In genomic region chr17:4833941-4834501, GRCh38 we compare ENCODE assay signal across 8 cellular contexts. TPM values are rescaled to one million over a fixed set of nuclear protein-coding genes. Genes with fewer than 3 reads are reported as not detected.
DNase-seq lines count a peak whose midpoint lies in the region; FAIRE-seq and TF ChIP-seq lines count a peak whose summit lies in the region.

No MANE protein-coding gene starts in this region.

- in situ Hi-C loops in SK-MEL-5 (cut with HindIII; ENCODE audit: low pct_unique_long_range_greater_than_20kb, low sequenced_read_pairs), result no loop called here

- TF ChIP-seq CTCF in vagina (IDR thresholded peaks at IDR 0.05) (no peak), GM10266 (IDR thresholded peaks at IDR 0.05; ENCODE audit: control insufficient read depth, insufficient read depth, low read depth, missing control alignments) (no peak)

- no peaks in the 10 kb centered on the region for H3K27me3 ChIP-seq in ACC112 (ENCODE audit: insufficient read depth, low read length)
- no peaks in the 10 kb centered on the region for H3K27me3 ChIP-seq in endocrine pancreas (ENCODE audit: control insufficient read depth, insufficient read depth, low read length)
- H3K27me3 ChIP-seq in mucosa of rectum (ENCODE audit: control insufficient read depth in 2 of 2, insufficient read depth in 2 of 2, low read length in 2 of 2), result no peaks in the 10 kb centered on the region
- H3K27me3 ChIP-seq in vagina, result no peaks in the 10 kb centered on the region

- H3K27ac ChIP-seq in ACC112 (ENCODE audit: low read depth, low read length), result no peak overlapping the region
- peak overlapping the region; percentile 97 for H3K27ac ChIP-seq in mucosa of rectum (ENCODE audit: low read depth in 2 of 2, low read length in 2 of 2)
- peak overlapping the region; percentile 100 for H3K27ac ChIP-seq in vagina

- H3K9me3 ChIP-seq in endocrine pancreas (ENCODE audit: control insufficient read depth, low read length) (no peaks in the 10 kb centered on the region), mucosa of rectum (ENCODE audit: control insufficient read depth in 2 of 2, low read length in 2 of 2) (no peaks in the 10 kb centered on the region), vagina (no peaks in the 10 kb centered on the region)

- TF ChIP-seq POLR2A in GM12891 (IDR thresholded peaks at IDR 0.05; ENCODE audit: low read depth, low read length) (no peak), vagina (IDR thresholded peaks at IDR 0.05) (no peak)

- H3K9ac ChIP-seq in endocrine pancreas (ENCODE audit: control insufficient read depth, insufficient read depth, low read length) (peak overlapping the region; percentile 57), mucosa of rectum (ENCODE audit: low read depth in 1 of 2, low read length in 2 of 2) (peak overlapping the region; percentile 89 to 91)

- H3K4me1 ChIP-seq in ACC112 (ENCODE audit: control insufficient read depth, insufficient read depth, low read length, unreplicated experiment) (peaks cover 15% of the 10 kb centered on the region), endocrine pancreas (ENCODE audit: control insufficient read depth, insufficient read depth, low read length) (peaks cover 8% of the 10 kb centered on the region), mucosa of rectum (ENCODE audit: control insufficient read depth in 2 of 2, insufficient read depth in 2 of 2, low read length in 2 of 2) (peaks cover 23 to 25% of the 10 kb centered on the region in 2 donors), vagina (peaks cover 51% of the 10 kb centered on the region)

- DNase-seq in GM12891 (ENCODE audit: insufficient read length, low spot score) (no peak), SK-MEL-5 (ENCODE audit: low read depth, low spot score) (peak; percentile 23), vagina (ENCODE audit: extremely low spot score in 2 of 2) (no peak), GM10266 (ENCODE audit: extremely low spot score) (no peak), germinal center (ENCODE audit: low spot score) (no peak)

- peak overlapping the region; percentile 85 for H3K4me3 ChIP-seq in ACC112 (ENCODE audit: low read depth, low read length)
- H3K4me3 ChIP-seq in endocrine pancreas (ENCODE audit: control insufficient read depth, insufficient read depth, low read length), result peak overlapping the region; percentile 78
- peak overlapping the region; percentile 88 to 95 for H3K4me3 ChIP-seq in mucosa of rectum (ENCODE audit: low read length in 2 of 2)
- peak overlapping the region; percentile 97 to 100 for H3K4me3 ChIP-seq in vagina

- H3K79me2 ChIP-seq in ACC112 (ENCODE audit: control insufficient read depth, insufficient read depth, low read length, unreplicated experiment), result peaks cover 53% of the 10 kb centered on the region

- intact Hi-C loops in vagina (cut with DNase I), result no loop called here

- H3K36me3 ChIP-seq in ACC112 (ENCODE audit: insufficient read depth, low read length) (peaks cover 8% of the 10 kb centered on the region; the same call in 1 of the 2 replicates), endocrine pancreas (ENCODE audit: control insufficient read depth, insufficient read depth, low read length) (no peaks in the 10 kb centered on the region), mucosa of rectum (ENCODE audit: control insufficient read depth in 2 of 2, insufficient read depth in 2 of 2, low read length in 2 of 2) (peaks cover 4 to 11% of the 10 kb centered on the region in 2 donors), vagina (no peaks in the 10 kb centered on the region)

- peak; percentile 66 for FAIRE-seq in GM12891 (lab: Jason Lieb, UNC)

- H2AFZ ChIP-seq in ACC112 (ENCODE audit: low read length, unreplicated experiment), result peak overlapping the region; percentile 47

TF ChIP-seq in GM12891, 5 proteins besides CTCF, POLR2A, EP300 and RAD21:
- TF ChIP-seq SPI1 (IDR thresholded peaks at IDR 0.05; ENCODE audit: low read depth, low read length) (no peak), TAF1 (IDR thresholded peaks at IDR 0.05; ENCODE audit: low read depth, low read length) (no peak), PAX5 (IDR thresholded peaks at IDR 0.05; ENCODE audit: insufficient read depth, low read length, severe bottlenecking) (no peak), POLR2AphosphoS5 (IDR thresholded peaks at IDR 0.05; ENCODE audit: low read depth, low read length) (no peak), POU2F2 (IDR thresholded peaks at IDR 0.05; ENCODE audit: low read depth, low read length) (no peak)
TF ChIP-seq in GM12891: peak in this region for 0.

RNA-seq across cellular contexts. Expression of gene MINK1, which starts 0.9 kb away (rescaled TPM):
- 38.9 TPM for polyA plus RNA-seq in GM12891 (2012; ENCODE audit: low read depth, missing spikeins)
- 18.7 and 19.5 TPM in 2 replicates for total RNA-seq in SK-MEL-5 (2014; rRNA removed; shearing (Covaris generic))
- 43.4 and 54.6 TPM in 2 replicates for polyA plus RNA-seq in SK-MEL-5 (2015; cell fraction: cytosol; rRNA removed)
- polyA plus RNA-seq in SK-MEL-5 (2015; cell fraction: nucleus; rRNA removed), result 134 and 152 TPM in 2 replicates
- 120 TPM for total RNA-seq in vagina

RNA-seq across cellular contexts. Expression of gene PLD2, which starts 27.1 kb away (rescaled TPM):
- 7.0 TPM for polyA plus RNA-seq in GM12891 (2012; ENCODE audit: low read depth, missing spikeins)
- total RNA-seq in SK-MEL-5 (2014; rRNA removed; shearing (Covaris generic)), result 10.2 and 10.5 TPM in 2 replicates
- polyA plus RNA-seq in SK-MEL-5 (2015; cell fraction: cytosol; rRNA removed), result 11.5 and 16.9 TPM in 2 replicates
- polyA plus RNA-seq in SK-MEL-5 (2015; cell fraction: nucleus; rRNA removed), result 53.9 and 74.2 TPM in 2 replicates
- 63.6 TPM for total RNA-seq in vagina

RNA-seq across cellular contexts. Expression of gene PSMB6, which starts 38.1 kb away (rescaled TPM):
- 129 TPM for polyA plus RNA-seq in GM12891 (2012; ENCODE audit: low read depth, missing spikeins)
- total RNA-seq in SK-MEL-5 (2014; rRNA removed; shearing (Covaris generic)), result 171 and 190 TPM in 2 replicates
- 145 and 177 TPM in 2 replicates for polyA plus RNA-seq in SK-MEL-5 (2015; cell fraction: cytosol; rRNA removed)
- polyA plus RNA-seq in SK-MEL-5 (2015; cell fraction: nucleus; rRNA removed), result 35.6 and 37.0 TPM in 2 replicates
- total RNA-seq in vagina, result 110 TPM

RNA-seq across cellular contexts. Expression of gene GLTPD2, which starts 45.3 kb away (rescaled TPM):
- polyA plus RNA-seq in GM12891 (2012; ENCODE audit: low read depth, missing spikeins), result not detected
- total RNA-seq in SK-MEL-5 (2014; rRNA removed; shearing (Covaris generic)), result not detected in 2 replicates
- not detected in 2 replicates for polyA plus RNA-seq in SK-MEL-5 (2015; cell fraction: cytosol; rRNA removed)
- not detected in 2 replicates for polyA plus RNA-seq in SK-MEL-5 (2015; cell fraction: nucleus; rRNA removed)
- total RNA-seq in vagina, result not detected
